In the genomic region with DNA sequence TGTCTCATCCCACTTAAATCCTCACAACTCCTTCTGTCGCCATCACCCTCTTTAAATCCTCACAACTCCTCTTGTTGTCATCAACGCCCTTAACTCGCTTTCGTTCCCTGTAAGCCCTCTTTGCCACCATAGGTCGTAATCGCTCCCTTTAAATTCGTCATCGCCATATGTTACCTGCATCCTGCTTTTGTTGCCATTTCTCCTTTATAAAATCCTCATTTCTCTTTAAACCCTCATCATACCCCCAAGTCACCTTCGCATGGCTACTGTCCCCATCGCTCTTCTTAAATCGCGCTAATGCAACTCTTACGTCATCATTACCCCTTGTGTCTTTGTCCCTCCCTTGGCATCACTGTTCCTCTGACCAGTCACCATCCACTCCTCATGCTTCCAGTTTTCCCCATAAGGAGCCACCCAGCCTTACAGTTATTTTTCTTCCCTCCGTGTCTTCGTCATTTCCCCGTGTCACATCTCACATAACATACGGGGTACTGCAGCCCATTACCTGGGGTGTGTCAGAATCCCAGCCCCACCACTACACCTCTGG, we compare ENCODE assay signal across 8 cellular contexts. TPM values are rescaled to one million over a fixed set of nuclear protein-coding genes. Genes with fewer than 3 reads are reported as not detected.
DNase-seq lines count a peak whose midpoint lies in the region; ATAC-seq and TF ChIP-seq lines count a peak whose summit lies in the region.

No MANE protein-coding gene starts in this region.

- H3K4me1 ChIP-seq in CD4-positive, CD25-positive, alpha-beta regulatory T cell (ENCODE audit: control insufficient read depth, insufficient read depth, low read length, poor library complexity, severe bottlenecking) = peaks cover 20% of the 10 kb centered on the region
- H3K4me1 ChIP-seq in HEK293 (ENCODE audit: control insufficient read depth, insufficient read depth, low read length) = peaks cover 8% of the 10 kb centered on the region
- H3K4me1 ChIP-seq in mucosa of descending colon (ENCODE audit: low read depth) = peaks cover 9% of the 10 kb centered on the region
- H3K4me1 ChIP-seq in vagina = peaks cover 32% of the 10 kb centered on the region

- POLR2A ChIA-PET in HEK293 (lab: Yijun Ruan, JAX) = interaction anchor here (0.6 to 3.3 kb wide), 43 partner anchors 7 to 913 kb away, joined by 3 to 45 read pairs (median 6); a partner anchor contains a TSS

- no peak for ATAC-seq in CD4-positive, CD25-positive, alpha-beta regulatory T cell (ENCODE audit: low read depth in 2 of 2)
- ATAC-seq in mucosa of descending colon (no peak), sciatic nerve (no peak)

- H3K27me3 ChIP-seq in CD4-positive, CD25-positive, alpha-beta regulatory T cell (ENCODE audit: control insufficient read depth, insufficient read depth, low read length) = no peaks in the 10 kb centered on the region
- H3K27me3 ChIP-seq in vagina = no peaks in the 10 kb centered on the region

- TF ChIP-seq POLR2A in vagina (IDR thresholded peaks at IDR 0.05) = no peak

- peak overlapping the region; percentile 82 for H3K27ac ChIP-seq in CD4-positive, CD25-positive, alpha-beta regulatory T cell (ENCODE audit: insufficient read depth, low read length, poor library complexity, severe bottlenecking)
- H3K27ac ChIP-seq in HEK293 (ENCODE audit: extremely low read depth, low read depth, low read length) = peak overlapping the region; percentile 36; the same call in 1 of the 2 replicates
- peak overlapping the region; percentile 61 for H3K27ac ChIP-seq in vagina

- peaks cover 6% of the 10 kb centered on the region for H3K36me3 Mint-ChIP-seq in CD4-positive, CD25-positive, alpha-beta regulatory T cell
- H3K36me3 Mint-ChIP-seq in dendritic cell treated with granulocyte-macrophage colony-stimulating factor and Interleukin-4, amounts not matched to agents 40 ng/mL and 50 ng/mL, for 4 days (ENCODE audit: low read depth) = peaks cover 40% of the 10 kb centered on the region

- peak overlapping the region in 2 of 3 donors; percentile 92 to 94 for H3K27ac Mint-ChIP-seq in CD4-positive, CD25-positive, alpha-beta regulatory T cell
- H3K27ac Mint-ChIP-seq in dendritic cell treated with granulocyte-macrophage colony-stimulating factor and Interleukin-4, amounts not matched to agents 40 ng/mL and 50 ng/mL, for 4 days = peak overlapping the region; percentile 87

- no peaks in the 10 kb centered on the region for H3K36me3 ChIP-seq in CD4-positive, CD25-positive, alpha-beta regulatory T cell (ENCODE audit: control insufficient read depth, insufficient read depth, low read length)
- peaks cover 12 to 35% of the 10 kb centered on the region in 2 experiments for H3K36me3 ChIP-seq in HEK293 (ENCODE audit: control insufficient read depth in 2 of 2, insufficient read depth in 1 of 2, low read length in 2 of 2)
- no peaks in the 10 kb centered on the region for H3K36me3 ChIP-seq in mucosa of descending colon (ENCODE audit: low read depth)
- H3K36me3 ChIP-seq in vagina = no peaks in the 10 kb centered on the region

- H3K9me3 Mint-ChIP-seq in CD4-positive, CD25-positive, alpha-beta regulatory T cell = no peaks in the 10 kb centered on the region
- H3K9me3 Mint-ChIP-seq in dendritic cell treated with granulocyte-macrophage colony-stimulating factor and Interleukin-4, amounts not matched to agents 40 ng/mL and 50 ng/mL, for 4 days = no peaks in the 10 kb centered on the region

- no peak for TF ChIP-seq CTCF in HEK293 (tag by site-specific recombination; IDR thresholded peaks at IDR 0.05)
- TF ChIP-seq CTCF in mucosa of descending colon (IDR thresholded peaks at IDR 0.05) = no peak
- no peak for TF ChIP-seq CTCF in vagina (IDR thresholded peaks at IDR 0.05)

- H3K27me3 Mint-ChIP-seq in CD4-positive, CD25-positive, alpha-beta regulatory T cell = no peaks in the 10 kb centered on the region
- no peaks in the 10 kb centered on the region for H3K27me3 Mint-ChIP-seq in dendritic cell treated with granulocyte-macrophage colony-stimulating factor and Interleukin-4, amounts not matched to agents 40 ng/mL and 50 ng/mL, for 4 days

- peak in 2 of 3 donors; percentile 9 to 47 for DNase-seq in CD4-positive, CD25-positive, alpha-beta regulatory T cell
- DNase-seq in RPMI7951 (ENCODE audit: low read depth) (peak; percentile 70), mucosa of descending colon (peak in 1 of 3 donors; percentile 23), vagina (ENCODE audit: extremely low spot score in 2 of 2) (no peak), sciatic nerve (ENCODE audit: low spot score) (no peak), mesenteric fat pad (ENCODE audit: low spot score) (no peak)

- H3K4me3 Mint-ChIP-seq in CD4-positive, CD25-positive, alpha-beta regulatory T cell = peak overlapping the region; percentile 94 to 99 (median 95)
- peak overlapping the region; percentile 89 for H3K4me3 Mint-ChIP-seq in dendritic cell treated with granulocyte-macrophage colony-stimulating factor and Interleukin-4, amounts not matched to agents 40 ng/mL and 50 ng/mL, for 4 days

- H3K4me1 Mint-ChIP-seq in CD4-positive, CD25-positive, alpha-beta regulatory T cell = peaks cover 6 to 47% (median 23%) of the 10 kb centered on the region in 4 donors
- peaks cover 40% of the 10 kb centered on the region for H3K4me1 Mint-ChIP-seq in dendritic cell treated with granulocyte-macrophage colony-stimulating factor and Interleukin-4, amounts not matched to agents 40 ng/mL and 50 ng/mL, for 4 days (ENCODE audit: low read depth)

- CTCF ChIA-PET in HEK293 (lab: Yijun Ruan, JAX) = interaction anchor here (0.6 to 3.2 kb wide), 5 partner anchors 44 to 183 kb away, joined by 3 to 21 read pairs (median 3); no protein-coding TSS in a partner anchor

- intact Hi-C loops in dendritic cell treated with granulocyte-macrophage colony-stimulating factor and Interleukin-4, amounts not matched to agents 40 ng/mL and 50 ng/mL, for 4 days (cut with micrococcal nuclease) = loop anchor here (10.0 kb wide), 1 partner anchor 56 kb away; no protein-coding TSS in a partner anchor
- intact Hi-C loops in mucosa of descending colon (cut with DNase I, micrococcal nuclease) (no loop called here), vagina (cut with DNase I) (no loop called here), sciatic nerve (cut with DNase I) (no loop called here)

- H3K4me3 ChIP-seq in CD4-positive, CD25-positive, alpha-beta regulatory T cell (ENCODE audit: low read depth, low read length) = peak overlapping the region; percentile 97
- peak overlapping the region; percentile 58 for H3K4me3 ChIP-seq in HEK293 (ENCODE audit: low read depth, low read length)
- H3K4me3 ChIP-seq in mucosa of descending colon = peak overlapping the region; percentile 65
- peak overlapping the region; percentile 55 to 80 for H3K4me3 ChIP-seq in vagina

- H3K9me3 ChIP-seq in CD4-positive, CD25-positive, alpha-beta regulatory T cell (ENCODE audit: control insufficient read depth in 2 of 2, low read length in 2 of 2) = no peaks in the 10 kb centered on the region
- H3K9me3 ChIP-seq in HEK293 (ENCODE audit: control insufficient read depth, insufficient read depth, low read depth, low read length) (no peaks in the 10 kb centered on the region), mucosa of descending colon (no peaks in the 10 kb centered on the region), vagina (no peaks in the 10 kb centered on the region)

TF ChIP-seq in HEK293, 187 proteins besides CTCF, POLR2A, EP300 and RAD21 (continues in another document):
- TF ChIP-seq ZNF174 (tag by site-specific recombination; IDR thresholded peaks at IDR 0.05) = no peak
- 0 out of 2 replicates have a peak, but pooled peaks have one; percentile 41 for TF ChIP-seq ZBTB20 (tag by site-specific recombination; IDR thresholded peaks at IDR 0.05)
- TF ChIP-seq ZNF571 (tag by site-specific recombination; IDR thresholded peaks at IDR 0.05) = no peak
- TF ChIP-seq ZBTB21 (tag by site-specific recombination; IDR thresholded peaks at IDR 0.05) = peak; percentile 99
- TF ChIP-seq ZNF549 (tag by site-specific recombination; IDR thresholded peaks at IDR 0.05) = no peak
- TF ChIP-seq KLF16 (tag by site-specific recombination; IDR thresholded peaks at IDR 0.05) = peak; percentile 82; the same call in 1 of the 2 replicates
- TF ChIP-seq ZEB2 (tag by site-specific recombination; IDR thresholded peaks at IDR 0.05) = peak; percentile 76
- TF ChIP-seq ZNF16 (tag by site-specific recombination; IDR thresholded peaks at IDR 0.05; ENCODE audit: low read depth) = no peak
- TF ChIP-seq ZNF521 (tag by site-specific recombination; IDR thresholded peaks at IDR 0.05) = no peak
- TF ChIP-seq ZXDB (tag by site-specific recombination; IDR thresholded peaks at IDR 0.05) = peak; percentile 69

RNA-seq across cellular contexts. Expression of a gene that starts 0.5 kb away (rescaled TPM):
- total RNA-seq in CD4-positive, CD25-positive, alpha-beta regulatory T cell = 73.7 TPM
- polyA plus RNA-seq in CD4-positive, CD25-positive, alpha-beta regulatory T cell = 10 to 100 TPM; 49.2 to 60.8 (median 50.0) TPM
- 179 and 262 TPM in 2 replicates for total RNA-seq in RPMI7951 (2014; rRNA removed; shearing (Covaris generic))
- total RNA-seq in mucosa of descending colon = 100 to 1,000 TPM; 120 to 158 (median 120) TPM
- total RNA-seq in vagina = 177 TPM
- 218 TPM for total RNA-seq in sciatic nerve
- 275 TPM for total RNA-seq in mesenteric fat pad

RNA-seq across cellular contexts. Expression of a gene that starts 0.8 kb away (rescaled TPM):
- 12.4 TPM for total RNA-seq in CD4-positive, CD25-positive, alpha-beta regulatory T cell
- 1 to 10 TPM; 5.9 to 8.3 (median 6.7) TPM for polyA plus RNA-seq in CD4-positive, CD25-positive, alpha-beta regulatory T cell
- 7.2 and 8.9 TPM in 2 replicates for total RNA-seq in RPMI7951 (2014; rRNA removed; shearing (Covaris generic))
- total RNA-seq in mucosa of descending colon = 10 to 100 TPM; 12.1 to 21.2 (median 12.5) TPM
- total RNA-seq in vagina = 17.4 TPM
- 15.2 TPM for total RNA-seq in sciatic nerve
- total RNA-seq in mesenteric fat pad = 13.0 TPM

RNA-seq across cellular contexts. Expression of a gene that starts 40.9 kb away (rescaled TPM):
- total RNA-seq in CD4-positive, CD25-positive, alpha-beta regulatory T cell = not detected
- polyA plus RNA-seq in CD4-positive, CD25-positive, alpha-beta regulatory T cell = not detected
- under 0.01 TPM in 1 of 2 replicates, not detected in the other for total RNA-seq in RPMI7951 (2014; rRNA removed; shearing (Covaris generic))
- total RNA-seq in mucosa of descending colon (under 1 TPM in 1 of 3 donors, not detected in 2; 0.19 TPM), vagina (0.74 TPM), sciatic nerve (0.36 TPM), mesenteric fat pad (0.29 TPM)

Comparison
In these comparisons a context has a peak if more than half of its experiments do, and no peak if none do; other contexts are left out.
1. DNase-seq: peak in CD4-positive, CD25-positive, alpha-beta regulatory T cell (2 of 3) and RPMI7951 (single experiment); none in vagina (0 of 2), sciatic nerve (single experiment) and mesenteric fat pad (single experiment).
2. Peak in every context shown above with its lines, with median percentiles within 50 percentile points of each other: H3K27ac ChIP-seq and H3K4me3 ChIP-seq.